Comparison of ENCODE assay signal across 2 cellular contexts in the genomic region with DNA sequence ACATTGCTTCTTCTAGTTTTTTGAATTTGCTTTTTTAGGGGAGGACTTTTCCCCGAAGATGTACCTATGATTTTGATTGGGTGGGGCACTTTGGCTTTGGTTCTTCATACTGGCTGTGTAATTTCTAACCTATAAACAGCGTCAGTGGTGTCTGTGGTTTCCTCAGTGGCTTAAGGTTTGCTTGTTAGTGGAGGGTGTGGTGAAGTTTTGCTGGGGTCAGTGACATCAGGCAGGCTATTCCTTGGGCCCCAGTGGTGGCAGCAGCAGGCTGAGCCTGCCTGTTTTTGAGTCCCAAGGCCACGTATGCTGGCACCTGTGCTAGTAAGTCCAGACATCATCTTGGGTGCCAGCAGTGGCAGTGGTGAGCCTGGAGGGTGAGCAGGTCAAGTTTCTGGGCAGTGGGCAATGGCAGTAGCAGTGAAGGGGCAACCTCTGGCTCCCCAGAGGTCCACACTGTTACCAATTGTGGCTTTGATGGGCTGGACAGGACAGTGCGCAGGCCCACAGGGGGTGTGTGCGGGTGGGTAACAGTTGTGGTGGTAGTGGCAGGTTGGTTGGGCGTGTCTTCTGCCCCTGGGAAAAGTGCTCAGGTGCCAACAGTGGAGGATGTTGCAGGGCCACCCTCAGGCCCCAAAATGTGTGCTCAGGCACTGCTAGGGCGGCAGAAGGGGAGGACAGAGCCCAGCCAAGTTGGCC.
TF ChIP-seq lines count a peak whose summit lies in the region.

No MANE protein-coding gene starts in this region.

TF ChIP-seq in IMR-90, 13 proteins besides CTCF, POLR2A, EP300 and RAD21:
- TF ChIP-seq RFX5 (IDR thresholded peaks at IDR 0.05; ENCODE audit: low read depth, low read length) = no peak
- TF ChIP-seq SMC3 (IDR thresholded peaks at IDR 0.05; ENCODE audit: low read depth, low read length) = no peak
- TF ChIP-seq RCOR1 (IDR thresholded peaks at IDR 0.05; ENCODE audit: insufficient replicate concordance, low read length) = no peak
- no peak for TF ChIP-seq NFE2L2 (IDR thresholded peaks at IDR 0.05; ENCODE audit: low read depth, low read length)
- TF ChIP-seq MAZ (IDR thresholded peaks at IDR 0.05; ENCODE audit: borderline replicate concordance, low read depth, low read length) = no peak
- TF ChIP-seq, protein P1, sequence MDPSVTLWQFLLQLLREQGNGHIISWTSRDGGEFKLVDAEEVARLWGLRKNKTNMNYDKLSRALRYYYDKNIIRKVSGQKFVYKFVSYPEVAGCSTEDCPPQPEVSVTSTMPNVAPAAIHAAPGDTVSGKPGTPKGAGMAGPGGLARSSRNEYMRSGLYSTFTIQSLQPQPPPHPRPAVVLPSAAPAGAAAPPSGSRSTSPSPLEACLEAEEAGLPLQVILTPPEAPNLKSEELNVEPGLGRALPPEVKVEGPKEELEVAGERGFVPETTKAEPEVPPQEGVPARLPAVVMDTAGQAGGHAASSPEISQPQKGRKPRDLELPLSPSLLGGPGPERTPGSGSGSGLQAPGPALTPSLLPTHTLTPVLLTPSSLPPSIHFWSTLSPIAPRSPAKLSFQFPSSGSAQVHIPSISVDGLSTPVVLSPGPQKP (IDR thresholded peaks at IDR 0.05; ENCODE audit: borderline replicate concordance, low read depth, low read length) = no peak
- TF ChIP-seq, protein P2, sequence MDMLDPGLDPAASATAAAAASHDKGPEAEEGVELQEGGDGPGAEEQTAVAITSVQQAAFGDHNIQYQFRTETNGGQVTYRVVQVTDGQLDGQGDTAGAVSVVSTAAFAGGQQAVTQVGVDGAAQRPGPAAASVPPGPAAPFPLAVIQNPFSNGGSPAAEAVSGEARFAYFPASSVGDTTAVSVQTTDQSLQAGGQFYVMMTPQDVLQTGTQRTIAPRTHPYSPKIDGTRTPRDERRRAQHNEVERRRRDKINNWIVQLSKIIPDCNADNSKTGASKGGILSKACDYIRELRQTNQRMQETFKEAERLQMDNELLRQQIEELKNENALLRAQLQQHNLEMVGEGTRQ (IDR thresholded peaks at IDR 0.05; ENCODE audit: low read depth, low read length) = no peak
- TF ChIP-seq FOS (IDR thresholded peaks at IDR 0.05; ENCODE audit: low read depth, low read length) = no peak
- TF ChIP-seq CEBPB (IDR thresholded peaks at IDR 0.05; ENCODE audit: low read depth, low read length) = no peak
- no peak for TF ChIP-seq CHD1 (IDR thresholded peaks at IDR 0.05; ENCODE audit: low read depth, low read length)
- no peak for TF ChIP-seq MAFK (IDR thresholded peaks at IDR 0.05; ENCODE audit: low read depth, low read length)
- no peak for TF ChIP-seq BHLHE40 (IDR thresholded peaks at IDR 0.05; ENCODE audit: low read depth, low read length)
- no peak for TF ChIP-seq MXI1 (IDR thresholded peaks at IDR 0.05; ENCODE audit: borderline replicate concordance, low read depth, low read length)

TF ChIP-seq in H1, 55 proteins besides CTCF, POLR2A, EP300 and RAD21:
- TF ChIP-seq, protein P3, sequence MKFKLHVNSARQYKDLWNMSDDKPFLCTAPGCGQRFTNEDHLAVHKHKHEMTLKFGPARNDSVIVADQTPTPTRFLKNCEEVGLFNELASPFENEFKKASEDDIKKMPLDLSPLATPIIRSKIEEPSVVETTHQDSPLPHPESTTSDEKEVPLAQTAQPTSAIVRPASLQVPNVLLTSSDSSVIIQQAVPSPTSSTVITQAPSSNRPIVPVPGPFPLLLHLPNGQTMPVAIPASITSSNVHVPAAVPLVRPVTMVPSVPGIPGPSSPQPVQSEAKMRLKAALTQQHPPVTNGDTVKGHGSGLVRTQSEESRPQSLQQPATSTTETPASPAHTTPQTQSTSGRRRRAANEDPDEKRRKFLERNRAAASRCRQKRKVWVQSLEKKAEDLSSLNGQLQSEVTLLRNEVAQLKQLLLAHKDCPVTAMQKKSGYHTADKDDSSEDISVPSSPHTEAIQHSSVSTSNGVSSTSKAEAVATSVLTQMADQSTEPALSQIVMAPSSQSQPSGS (IDR thresholded peaks at IDR 0.05; ENCODE audit: low read length) = no peak
